In genomic region chr14:22448035-22448904, GRCh38 we compare ENCODE assay signal across 10 cellular contexts.
DNase-seq lines count a peak whose midpoint lies in the region; ATAC-seq, FAIRE-seq and TF ChIP-seq lines count a peak whose summit lies in the region.
"Had no signal": no experiment of that assay in that cellular context is flagged by ENCODE, and none has a peak within 500 bp of the region (broad histone marks: within the 10 kb centered on the region; RNA-seq: fewer than 3 reads in every experiment).

No MANE protein-coding gene starts in this region.

- intact Hi-C loops in lower lobe of right lung (cut with DNase I) = no loop called here

- no peak for TF ChIP-seq CTCF in lower lobe of right lung (IDR thresholded peaks at IDR 0.05)
- TF ChIP-seq CTCF in D721Med (IDR thresholded peaks at IDR 0.05; ENCODE audit: insufficient read depth, missing control alignments) = no peak

- H3K27ac ChIP-seq in lower lobe of right lung = peak overlapping the region; percentile 54

- ATAC-seq in HG02571 (IDR thresholded peaks at IDR 0.05; ENCODE audit: unreplicated experiment) (peak; percentile 60), lower lobe of right lung (peak in 1 of 2 donors; percentile 38)

- H3K27me3 ChIP-seq in lower lobe of right lung (ENCODE audit: low read depth) = no peaks in the 10 kb centered on the region

- H3K36me3 ChIP-seq in lower lobe of right lung = no peaks in the 10 kb centered on the region

- H3K4me3 ChIP-seq in lower lobe of right lung = no peak overlapping the region

- peaks cover 7% of the 10 kb centered on the region for H3K4me1 ChIP-seq in lower lobe of right lung

- FAIRE-seq in GM18507 (lab: Jason Lieb, UNC) = peak; percentile 80
- no peak for FAIRE-seq in D721Med (lab: Jason Lieb, UNC)

- DNase-seq in GM18507 (ENCODE audit: extremely low spot score, insufficient read length, low read depth) (no peak), Kasumi-1 (lab: John Stamatoyannopoulos, UW) (peak; percentile 25 to 34), lower lobe of right lung (no peak), NCI-H524 (lab: John Stamatoyannopoulos, UW) (no peak), dedifferentiated amniotic fluid mesenchymal stem cell (ENCODE audit: extremely low spot score) (no peak), D721Med (ENCODE audit: insufficient read length, low spot score) (no peak), OCI-M1 (lab: John Stamatoyannopoulos, UW) (no peak)
- DNase-seq: activated CD4-positive, alpha-beta T cell treated with anti-CD3 and anti-CD28 coated beads, Interleukin-2, amount 10 ng/mL, durations not matched to agents 7 days and 5 days; NCI-H1436 had no signal

- H3K9me3 ChIP-seq in lower lobe of right lung = no peaks in the 10 kb centered on the region

Comparison
In these comparisons a context has a peak if more than half of its experiments do, and no peak if none do; other contexts are left out.
1. DNase-seq: peak in Kasumi-1 (2 of 2); none in GM18507 (single experiment), lower lobe of right lung (single experiment), NCI-H524 (0 of 2), dedifferentiated amniotic fluid mesenchymal stem cell (single experiment), D721Med (single experiment) and OCI-M1 (single experiment).